8 cellular contexts compared by ENCODE assay signal in the genomic region with DNA sequence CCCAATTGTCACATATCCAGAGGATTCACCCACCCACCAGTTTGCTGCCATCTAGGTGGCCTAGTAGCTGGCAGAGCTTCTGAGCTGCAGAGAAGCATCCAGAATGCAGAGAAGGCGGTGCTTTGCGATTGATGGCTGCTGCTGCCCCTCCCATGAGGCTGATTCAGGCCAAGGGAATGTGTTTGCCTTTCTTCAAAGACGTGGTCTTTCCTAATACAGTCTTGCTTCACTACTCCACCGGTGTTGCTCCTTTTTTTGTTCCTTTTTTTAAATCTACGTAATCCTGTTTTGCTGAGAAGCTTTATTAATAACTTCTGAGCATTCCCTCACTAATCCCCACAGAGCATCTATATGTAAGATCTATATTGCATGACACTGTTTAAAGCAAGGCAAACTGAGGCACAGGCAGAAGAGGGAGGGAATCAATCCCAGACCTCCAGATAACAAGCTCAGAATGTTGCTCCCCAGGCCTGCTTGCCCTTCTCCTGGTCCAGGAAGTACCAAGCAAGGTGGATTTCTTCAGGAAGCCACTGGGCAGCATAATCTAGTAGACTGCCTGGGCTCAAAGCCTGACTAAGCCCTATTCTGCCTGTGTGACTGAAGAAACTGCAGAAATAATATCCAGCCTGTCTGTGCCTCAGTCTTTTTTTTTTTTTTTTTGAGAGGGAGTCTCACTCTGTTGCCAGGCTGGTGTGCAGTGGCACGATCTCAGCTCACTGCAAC.
DNase-seq lines count a peak whose midpoint lies in the region; ATAC-seq and TF ChIP-seq lines count a peak whose summit lies in the region.

No MANE protein-coding gene starts in this region.

- no peak for TF ChIP-seq CTCF in AG04449 (IDR thresholded peaks at IDR 0.05; ENCODE audit: insufficient read depth, low read length, missing control alignments)
- no peak for TF ChIP-seq CTCF in IMR-90 (conservative IDR thresholded peaks at IDR 0.05; ENCODE audit: low read depth, low read length)
- no peak for TF ChIP-seq CTCF in brain (conservative IDR thresholded peaks at IDR 0.05)

- no peak overlapping the region for H2BK20ac ChIP-seq in IMR-90 (ENCODE audit: low read depth, low read length)

- in situ Hi-C loops in IMR-90 (cut with MboI; ENCODE audit: low sequenced_read_pairs): no loop called here

- H4K5ac ChIP-seq in IMR-90 (ENCODE audit: low read depth, low read length): no peak overlapping the region

- H4K20me1 ChIP-seq in IMR-90 (ENCODE audit: insufficient read depth, low read length): no peaks in the 10 kb centered on the region

- H2AFZ ChIP-seq in IMR-90 (replicated peaks; ENCODE audit: low read length, poor library complexity): no peak overlapping the region
- H2AFZ ChIP-seq in mesenchymal stem cell (ENCODE audit: low read depth, low read length): no peak overlapping the region

- no peak overlapping the region for H2AK5ac ChIP-seq in IMR-90 (ENCODE audit: low read depth, low read length)
- no peak overlapping the region for H2AK5ac ChIP-seq in mesenchymal stem cell (ENCODE audit: low read length, severe bottlenecking)

- H4K91ac ChIP-seq in IMR-90 (ENCODE audit: insufficient read depth, low read depth, low read length) (no peak overlapping the region), mesenchymal stem cell (ENCODE audit: low read length) (no peak overlapping the region)

- ATAC-seq in IMR-90 (ENCODE audit: low read depth): peak; percentile 71
- ATAC-seq in GM19351 (IDR thresholded peaks at IDR 0.05; ENCODE audit: unreplicated experiment): no peak

- H3K56ac ChIP-seq in IMR-90 (ENCODE audit: extremely low read depth, insufficient read depth, low read length): no peak overlapping the region

- no peak overlapping the region for H3K4me3 ChIP-seq in AG04449 (ENCODE audit: low read depth, low read length)
- H3K4me3 ChIP-seq in IMR-90 (ENCODE audit: insufficient read depth, low read depth, low read length): no peak overlapping the region
- H3K4me3 ChIP-seq in mesenchymal stem cell (ENCODE audit: insufficient read depth in 1 of 2, low read depth in 1 of 2, low read length in 2 of 2): no peak overlapping the region

- no peak for TF ChIP-seq RAD21 in IMR-90 (IDR thresholded peaks at IDR 0.05; ENCODE audit: low read length)

- WGBS in IMR-90 (ENCODE audit: extremely low coverage in 2 of 2, insufficient read length in 1 of 2), 2 experiments: 7% methylated on average over 2 of the region's 6 CpGs; no CpG with 5 or more reads in 1 of the 2 experiments
- WGBS in mesenchymal stem cell: 8% methylated on average over 4 of the region's 6 CpGs

- H3K4me2 ChIP-seq in IMR-90 (ENCODE audit: low read depth, low read length): no peak overlapping the region
- no peak overlapping the region for H3K4me2 ChIP-seq in mesenchymal stem cell (ENCODE audit: low read length, poor library complexity, severe bottlenecking)

- no peak overlapping the region for H2AK9ac ChIP-seq in IMR-90 (replicated peaks; ENCODE audit: low read depth, low read length, poor library complexity)

- CTCF ChIA-PET in AG04449 (lab: Yijun Ruan, JAX): no interaction called here
- CTCF ChIA-PET in IMR-90 (lab: Yijun Ruan, JAX): no interaction called here
- CTCF ChIA-PET in HEK293T (lab: Yijun Ruan, JAX): interaction anchor here (0.6 to 0.7 kb wide), 2 partner anchors 1505 to 1810 kb away, joined by 3 read pairs; no protein-coding TSS in a partner anchor

- no peak overlapping the region for H3K18ac ChIP-seq in IMR-90 (ENCODE audit: low read depth, low read length)
- no peak overlapping the region for H3K18ac ChIP-seq in mesenchymal stem cell (ENCODE audit: low read depth in 1 of 2, low read length in 2 of 2)

- intact Hi-C loops in IMR-90 (cut with micrococcal nuclease): no loop called here

- H3K4ac ChIP-seq in IMR-90 (ENCODE audit: low read depth, low read length): no peak overlapping the region
- H3K4ac ChIP-seq in mesenchymal stem cell (ENCODE audit: low read depth in 1 of 2, low read length in 2 of 2): no peak overlapping the region

- H3K9ac ChIP-seq in IMR-90 (ENCODE audit: low read depth, low read length) (no peak overlapping the region), mesenchymal stem cell (ENCODE audit: low read length) (no peak overlapping the region)

- H3K27ac ChIP-seq in IMR-90 (ENCODE audit: insufficient read depth, low read length): peak overlapping the region; percentile 30; the same call in 1 of the 2 replicates
- peak overlapping the region; percentile 89 for H3K27ac ChIP-seq in mesenchymal stem cell (ENCODE audit: low read length, poor library complexity, severe bottlenecking)

- H2BK5ac ChIP-seq in IMR-90 (ENCODE audit: low read depth, low read length, poor library complexity, severe bottlenecking) (no peak overlapping the region), mesenchymal stem cell (ENCODE audit: low read depth, low read length, poor library complexity, severe bottlenecking) (peak overlapping the region; percentile 5)

- H3K36me3 ChIP-seq in IMR-90 (ENCODE audit: control insufficient read depth, insufficient read depth, low read length) (no peaks in the 10 kb centered on the region), mesenchymal stem cell (ENCODE audit: control insufficient read depth in 1 of 2, insufficient read depth in 2 of 2, low read depth in 1 of 2, low read length in 2 of 2) (no peaks in the 10 kb centered on the region)

- no TSS peak for BruUV-seq in IMR-90 (replicated peaks; lab: Mats Ljungman, UMichigan)

- DNase-seq in AG04449 (ENCODE audit: low read depth, low spot score) (peak; percentile 9), IMR-90 (peak; percentile 55), mesenchymal stem cell (peak; percentile 79), DMS 273 treated with DMSO at 0.1 percent for 48 hours (lab: John Stamatoyannopoulos, UW) (no peak), hepatic stellate cell (ENCODE audit: low spot score) (no peak), HEK293T (ENCODE audit: extremely low spot score) (no peak)

- H3K79me1 ChIP-seq in IMR-90 (ENCODE audit: low read depth in 1 of 2, low read length in 2 of 2) (no peaks in the 10 kb centered on the region), mesenchymal stem cell (replicated peaks; ENCODE audit: low read length, poor library complexity, severe bottlenecking) (no peaks in the 10 kb centered on the region)

- H4K8ac ChIP-seq in IMR-90 (ENCODE audit: low read depth in 2 of 2, low read length in 2 of 2) (no peak overlapping the region; a peak in 1 of 4 replicates), mesenchymal stem cell (ENCODE audit: low read length) (no peak overlapping the region)

- no peak overlapping the region for H2BK15ac ChIP-seq in IMR-90 (ENCODE audit: low read depth, low read length)
- no peak overlapping the region for H2BK15ac ChIP-seq in mesenchymal stem cell (ENCODE audit: low read depth, poor library complexity, severe bottlenecking)

- H3K23ac ChIP-seq in IMR-90 (ENCODE audit: low read depth, low read length) (no peak overlapping the region), mesenchymal stem cell (ENCODE audit: low read length in 2 of 2) (no peak overlapping the region)

- H3K9me3 ChIP-seq in IMR-90 (ENCODE audit: control insufficient read depth, insufficient read depth, low read length): 0 out of 2 replicates have a peak, but pooled peaks cover 2% of the 10 kb centered on the region
- no peaks in the 10 kb centered on the region for H3K9me3 ChIP-seq in mesenchymal stem cell (ENCODE audit: control insufficient read depth, low read length)

- peak overlapping the region; percentile 12 to 80 (median 42) for H3K27ac Mint-ChIP-seq in brain

- POLR2A ChIA-PET in AG04449 (lab: Yijun Ruan, JAX): interaction anchor here (1.1 kb wide), 1 partner anchor 23 kb away, joined by 3 read pairs; no protein-coding TSS in a partner anchor
- POLR2A ChIA-PET in IMR-90 (lab: Charles Lee; ENCODE audit: unreplicated experiment): no interaction called here
- POLR2A ChIA-PET in HEK293T (lab: Yijun Ruan, JAX): no interaction called here

- H2BK12ac ChIP-seq in mesenchymal stem cell (ENCODE audit: low read length in 2 of 2): peak overlapping the region in 1 of 2 experiments; percentile 7

- H3K9me3 Mint-ChIP-seq in brain: no peaks in the 10 kb centered on the region

- H3K4me3 Mint-ChIP-seq in brain: peak overlapping the region in 1 of 5 experiments; percentile 12

- H3K4me1 ChIP-seq in IMR-90 (ENCODE audit: control insufficient read depth, insufficient read depth, low read length) (no peaks in the 10 kb centered on the region), mesenchymal stem cell (ENCODE audit: control insufficient read depth, insufficient read depth, low read depth, low read length) (peaks cover 10% of the 10 kb centered on the region)

- peaks cover 42% of the 10 kb centered on the region for H3K4me1 Mint-ChIP-seq in brain

- peak overlapping the region; percentile 27; the same call in 1 of the 2 replicates for H2BK120ac ChIP-seq in IMR-90 (ENCODE audit: low read depth, low read length)
- H2BK120ac ChIP-seq in mesenchymal stem cell (ENCODE audit: low read depth, low read length): no peak overlapping the region

- H3K36me3 Mint-ChIP-seq in brain: no peaks in the 10 kb centered on the region

- dilution Hi-C loops in IMR-90 (cut with HindIII; ENCODE audit: low sequenced_read_pairs, unreplicated experiment): no loop called here

- H3K27me3 Mint-ChIP-seq in brain: peaks cover 6% of the 10 kb centered on the region

- no peaks in the 10 kb centered on the region for H3K27me3 ChIP-seq in IMR-90 (ENCODE audit: control insufficient read depth, insufficient read depth, low read length)
- peaks cover 0 to 3% of the 10 kb centered on the region in 2 experiments for H3K27me3 ChIP-seq in mesenchymal stem cell (ENCODE audit: control insufficient read depth in 1 of 2, insufficient read depth in 1 of 2, low read length in 2 of 2)

- no peaks in the 10 kb centered on the region for H3K9me1 ChIP-seq in IMR-90 (ENCODE audit: insufficient read depth, low read length)

- H3K14ac ChIP-seq in IMR-90 (replicated peaks; ENCODE audit: low read depth, low read length): no peak overlapping the region
- H3K14ac ChIP-seq in mesenchymal stem cell (ENCODE audit: low read length in 2 of 2): no peak overlapping the region

- no peak for TF ChIP-seq POLR2A in IMR-90 (IDR thresholded peaks at IDR 0.05; ENCODE audit: low read depth, low read length)

TF ChIP-seq in HEK293T, 16 proteins besides CTCF, POLR2A, EP300 and RAD21:
- TF ChIP-seq NFRKB (IDR thresholded peaks at IDR 0.05): no peak

Comparison
In these comparisons a context has a peak if more than half of its experiments do, and no peak if none do; other contexts are left out.
1. DNase-seq: peak in AG04449 (single experiment), IMR-90 (single experiment) and mesenchymal stem cell (single experiment); none in DMS 273 treated with DMSO at 0.1 percent for 48 hours (single experiment), hepatic stellate cell (single experiment) and HEK293T (single experiment).